13 cellular contexts compared by ENCODE assay signal in genomic region chr12:92034083-92034482, GRCh38.
DNase-seq lines count a peak whose midpoint lies in the region; ATAC-seq and TF ChIP-seq lines count a peak whose summit lies in the region.
"Had no signal": no experiment of that assay in that cellular context is flagged by ENCODE, and none has a peak within 500 bp of the region (broad histone marks: within the 10 kb centered on the region; RNA-seq: fewer than 3 reads in every experiment).

No MANE protein-coding gene starts in this region.

- H3K9me3 ChIP-seq in CD8-positive, alpha-beta T cell (ENCODE audit: low read length), result no peaks in the 10 kb centered on the region
- H3K9me3 ChIP-seq in KOPT-K1 (ENCODE audit: insufficient read depth, low read length, poor library complexity, severe bottlenecking), result no peaks in the 10 kb centered on the region
- no peaks in the 10 kb centered on the region for H3K9me3 ChIP-seq in effector memory CD4-positive, alpha-beta T cell (ENCODE audit: control insufficient read depth, low read length)
- H3K9me3 ChIP-seq in prostate gland, result no peaks in the 10 kb centered on the region
- no peaks in the 10 kb centered on the region for H3K9me3 ChIP-seq in lower lobe of right lung

- DNase-seq in CD8-positive, alpha-beta T cell, result no peak
- DNase-seq in effector memory CD4-positive, alpha-beta T cell, result no peak
- DNase-seq in prostate gland (ENCODE audit: low spot score) (no peak), ureter (ENCODE audit: low spot score) (no peak), lower lobe of right lung (no peak), COR-L47 (lab: John Stamatoyannopoulos, UW) (no peak)
- DNase-seq: activated CD8-positive, alpha-beta memory T cell treated with anti-CD3 and anti-CD28 coated beads, Interleukin-2, amount 50 U/mL, for 48 hours; glutamatergic neuron had no signal

- peaks cover 97% of the 10 kb centered on the region for H3K4me1 Mint-ChIP-seq in CD8-positive, alpha-beta T cell (ENCODE audit: low read depth)

- intact Hi-C loops in CD8-positive, alpha-beta T cell (cut with DNase I, micrococcal nuclease), result loop anchor here (2.0 to 10.0 kb wide), 6 partner anchors 42 to 561 kb away; no protein-coding TSS in a partner anchor
- intact Hi-C loops in prostate gland (cut with DNase I), result no loop called here
- intact Hi-C loops in lower lobe of right lung (cut with DNase I), result no loop called here

- POLR2A ChIA-PET in CD8-positive, alpha-beta T cell (lab: Charles Lee), result interaction anchor here (0.9 to 6.8 kb wide), 8 partner anchors 9 to 110 kb away, joined by 3 to 150 read pairs (median 3); partner anchors contain the start of gene BTG1

- ATAC-seq in CD8-positive, alpha-beta T cell, result no peak
- ATAC-seq in lower lobe of right lung (no peak), SK-N-SH treated with all-trans-retinoic acid at 6 μM for 48 hours (no peak)

- no peak overlapping the region for H3K4me3 Mint-ChIP-seq in CD8-positive, alpha-beta T cell

- H3K4me3 ChIP-seq in CD8-positive, alpha-beta T cell (ENCODE audit: low read depth, low read length), result no peak overlapping the region
- H3K4me3 ChIP-seq in effector memory CD4-positive, alpha-beta T cell (ENCODE audit: insufficient read depth, low read depth, low read length, poor library complexity, severe bottlenecking), result no peak overlapping the region
- H3K4me3 ChIP-seq in prostate gland (no peak overlapping the region), lower lobe of right lung (no peak overlapping the region)

- H3K9me3 Mint-ChIP-seq in CD8-positive, alpha-beta T cell, result no peaks in the 10 kb centered on the region
- H3K9me3 Mint-ChIP-seq: type B pancreatic cell, WTC11 had no signal

- H3K27me3 ChIP-seq in CD8-positive, alpha-beta T cell (ENCODE audit: insufficient read depth, low read length), result no peaks in the 10 kb centered on the region
- no peaks in the 10 kb centered on the region for H3K27me3 ChIP-seq in effector memory CD4-positive, alpha-beta T cell (replicated peaks; ENCODE audit: control insufficient read depth, insufficient read depth, low read length, poor library complexity, severe bottlenecking)
- H3K27me3 ChIP-seq in prostate gland (replicated peaks; ENCODE audit: insufficient read depth) (no peaks in the 10 kb centered on the region), lower lobe of right lung (ENCODE audit: low read depth) (no peaks in the 10 kb centered on the region)

- 84% methylated on average over 2 of the region's 2 CpGs for WGBS in prostate gland

- H3K27me3 Mint-ChIP-seq in CD8-positive, alpha-beta T cell (ENCODE audit: low read depth), result no peaks in the 10 kb centered on the region
- H3K27me3 Mint-ChIP-seq: activated naive CD8-positive, alpha-beta T cell treated with anti-CD3 and anti-CD28 coated beads, Interleukin-2, amount 10 ng/mL, durations not matched to agents 7 days and 5 days; type B pancreatic cell had no signal

- H3K27ac Mint-ChIP-seq in CD8-positive, alpha-beta T cell, result peak overlapping the region; percentile 98

- no peak for TF ChIP-seq POLR2A in prostate gland (IDR thresholded peaks at IDR 0.05)

- peaks cover under 1% of the 10 kb centered on the region for H3K36me3 Mint-ChIP-seq in CD8-positive, alpha-beta T cell
- H3K36me3 Mint-ChIP-seq: type B pancreatic cell, WTC11 had no signal

- H3K4me1 ChIP-seq in CD8-positive, alpha-beta T cell (ENCODE audit: insufficient read depth, low read length), result peaks cover 88% of the 10 kb centered on the region
- H3K4me1 ChIP-seq in effector memory CD4-positive, alpha-beta T cell (ENCODE audit: control insufficient read depth, insufficient read depth, low read length, poor library complexity, severe bottlenecking), result peaks cover 69% of the 10 kb centered on the region
- H3K4me1 ChIP-seq in prostate gland (replicated peaks), result peaks cover 13% of the 10 kb centered on the region
- peaks cover 65% of the 10 kb centered on the region for H3K4me1 ChIP-seq in lower lobe of right lung

- CTCF ChIA-PET in CD8-positive, alpha-beta T cell (lab: Charles Lee), result interaction anchor here (0.7 to 4.8 kb wide), 5 partner anchors 10 to 536 kb away, joined by 3 to 31 read pairs (median 3); partner anchors contain the start of gene BTG1

- peak overlapping the region; percentile 61 for H3K27ac ChIP-seq in CD8-positive, alpha-beta T cell (ENCODE audit: low read depth, low read length)
- H3K27ac ChIP-seq in KOPT-K1 (ENCODE audit: low read depth, low read length, poor library complexity, severe bottlenecking), result peak overlapping the region; percentile 78
- H3K27ac ChIP-seq in effector memory CD4-positive, alpha-beta T cell (ENCODE audit: insufficient read depth, low read length, poor library complexity, severe bottlenecking), result peak overlapping the region; percentile 68
- H3K27ac ChIP-seq in prostate gland, result peak overlapping the region; percentile 29 to 82
- H3K27ac ChIP-seq in lower lobe of right lung, result no peak overlapping the region

- no peaks in the 10 kb centered on the region for H3K36me3 ChIP-seq in CD8-positive, alpha-beta T cell (ENCODE audit: insufficient read depth, low read length)
- H3K36me3 ChIP-seq in KOPT-K1 (ENCODE audit: insufficient read depth, low read length) (no peaks in the 10 kb centered on the region), prostate gland (no peaks in the 10 kb centered on the region), lower lobe of right lung (no peaks in the 10 kb centered on the region)
- H3K36me3 ChIP-seq in effector memory CD4-positive, alpha-beta T cell (ENCODE audit: control insufficient read depth, insufficient read depth, low read length), result no peaks in the 10 kb centered on the region

- no peak for TF ChIP-seq CTCF in CD8-positive, alpha-beta T cell (IDR thresholded peaks at IDR 0.05)
- no peak for TF ChIP-seq CTCF in prostate gland (IDR thresholded peaks at IDR 0.05)
- TF ChIP-seq CTCF in lower lobe of right lung (IDR thresholded peaks at IDR 0.05), result no peak

TF ChIP-seq in SK-N-SH treated with all-trans-retinoic acid at 6 μM for 48 hours, 23 proteins besides CTCF, POLR2A, EP300 and RAD21:
- TF ChIP-seq ISL1 (CRISPR knock-in tag; IDR thresholded peaks at IDR 0.05) (no peak), ZNF565 (CRISPR knock-in tag; conservative IDR thresholded peaks at IDR 0.05; ENCODE audit: low read depth) (no peak), TCF4 (CRISPR knock-in tag; IDR thresholded peaks at IDR 0.05; ENCODE audit: borderline replicate concordance) (no peak), ZNF8 (CRISPR knock-in tag; IDR thresholded peaks at IDR 0.05) (no peak), TOX (CRISPR knock-in tag; IDR thresholded peaks at IDR 0.05; ENCODE audit: borderline replicate concordance) (no peak), OSR1 (CRISPR knock-in tag; IDR thresholded peaks at IDR 0.05) (no peak), ESRRG (CRISPR knock-in tag; IDR thresholded peaks at IDR 0.05) (no peak), CREB5 (CRISPR knock-in tag; IDR thresholded peaks at IDR 0.05; ENCODE audit: low read depth) (no peak), ZFP30 (CRISPR knock-in tag; IDR thresholded peaks at IDR 0.05) (no peak), PATZ1 (CRISPR knock-in tag; IDR thresholded peaks at IDR 0.05; ENCODE audit: borderline replicate concordance) (no peak), ARNTL (CRISPR knock-in tag; IDR thresholded peaks at IDR 0.05; ENCODE audit: borderline replicate concordance, low read depth) (no peak), SNAI2 (CRISPR knock-in tag; IDR thresholded peaks at IDR 0.05) (no peak), RARB (CRISPR knock-in tag; IDR thresholded peaks at IDR 0.05) (no peak)

Comparison
In these comparisons a context has a peak if more than half of its experiments do, and no peak if none do; other contexts are left out.
1. intact Hi-C loops: an anchor here in CD8-positive, alpha-beta T cell (2.0 to 10.0 kb wide); none called in prostate gland and lower lobe of right lung.